12 cellular contexts compared by ENCODE assay signal in the genomic region with DNA sequence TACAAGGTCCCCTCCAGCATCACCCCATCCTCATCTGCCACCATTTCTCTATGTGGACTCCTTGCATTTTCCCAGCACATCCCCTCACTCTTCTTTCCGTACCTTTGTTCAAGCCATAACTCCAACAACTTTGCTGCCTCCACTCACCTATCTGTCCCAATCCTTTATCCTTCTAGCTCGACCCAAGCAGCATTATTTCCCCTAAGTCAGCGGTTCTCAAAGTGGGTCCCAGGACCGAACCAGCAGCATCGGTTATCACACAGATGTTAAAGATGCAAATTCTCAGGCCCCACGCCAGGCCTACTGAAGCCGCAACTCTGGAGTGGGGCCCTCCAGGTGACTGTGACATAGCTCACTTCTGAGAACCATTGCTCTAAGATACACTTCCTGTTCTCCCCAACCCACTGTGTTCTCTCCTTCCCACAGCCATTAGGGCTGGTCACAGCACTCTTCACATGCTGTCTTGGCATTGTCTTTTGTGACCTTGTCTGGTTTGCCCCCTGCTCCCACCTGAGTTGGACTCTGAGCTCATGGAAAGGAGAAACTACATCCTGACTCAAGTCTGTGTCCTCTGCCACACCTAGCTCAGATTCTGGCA. TPM values are rescaled to one million over a fixed set of nuclear protein-coding genes. Genes with fewer than 3 reads are reported as not detected.
A peak's percentile ranks its signal among the peaks of the same experiment; 100 is the strongest.
DNase-seq lines count a peak whose midpoint lies in the region; ATAC-seq and TF ChIP-seq lines count a peak whose summit lies in the region.
"Had no signal": no experiment of that assay in that cellular context is flagged by ENCODE, and none has a peak within 500 bp of the region (broad histone marks: within the 10 kb centered on the region; RNA-seq: fewer than 3 reads in every experiment).

No MANE protein-coding gene starts in this region.

- dilution Hi-C loops in mammary epithelial cell (cut with HindIII; ENCODE audit: low sequenced_read_pairs) = no loop called here

- H3K79me2 ChIP-seq in PC-3 (ENCODE audit: low read length) (no peaks in the 10 kb centered on the region), mammary epithelial cell (ENCODE audit: insufficient read depth, low read length) (no peaks in the 10 kb centered on the region)

- in situ Hi-C loops in mammary epithelial cell (cut with MboI; ENCODE audit: low sequenced_read_pairs in 2 of 2) = no loop called here

- peaks cover 6 to 16% of the 10 kb centered on the region in 2 donors for H3K4me1 Mint-ChIP-seq in immature natural killer cell

- H3K27ac ChIP-seq in AG04450 (ENCODE audit: low read depth, low read length) (peak overlapping the region; percentile 79), PC-3 (ENCODE audit: low read length) (no peak overlapping the region), mammary epithelial cell (ENCODE audit: insufficient read depth, low read depth, low read length) (no peak overlapping the region)

- no peak for TF ChIP-seq CTCF in AG04450 (IDR thresholded peaks at IDR 0.05; ENCODE audit: low read depth, low read length)
- no peak for TF ChIP-seq CTCF in PC-3 (conservative IDR thresholded peaks at IDR 0.05; ENCODE audit: low read depth, low read length)
- no peak for TF ChIP-seq CTCF in mammary epithelial cell (conservative IDR thresholded peaks at IDR 0.05 in 1 of 2, IDR thresholded peaks at IDR 0.05 in 1 of 2; ENCODE audit: extremely low read depth in 1 of 2, insufficient read depth in 1 of 2, low read depth in 1 of 2, low read length in 2 of 2)

- intact Hi-C loops in PC-3 (cut with micrococcal nuclease) (no loop called here), mammary epithelial cell (cut with micrococcal nuclease) (loop anchor here (5.0 kb wide), 1 partner anchor 131 kb away; a partner anchor contains a TSS)

- H3K36me3 ChIP-seq in PC-3 (ENCODE audit: low read depth, low read length) = peaks cover 17% of the 10 kb centered on the region
- peaks cover 18% of the 10 kb centered on the region for H3K36me3 ChIP-seq in mammary epithelial cell (ENCODE audit: insufficient read depth, low read length)

- CTCF ChIA-PET in AG04450 (lab: Charles Lee) (no interaction called here), PC-3 (lab: Charles Lee) (no interaction called here), mammary epithelial cell (lab: Charles Lee; ENCODE audit: low non-redundant PET) (no interaction called here)

- ATAC-seq in GM18520 (IDR thresholded peaks at IDR 0.05; ENCODE audit: unreplicated experiment) = peak; percentile 82
- ATAC-seq in PC-3 = no peak
- no peak for ATAC-seq in GM18868 (IDR thresholded peaks at IDR 0.05; ENCODE audit: unreplicated experiment)

- H3K9ac ChIP-seq in PC-3 (ENCODE audit: low read length) = no peak overlapping the region
- H3K9ac ChIP-seq in mammary epithelial cell (ENCODE audit: insufficient read depth, low read length) = no peak overlapping the region

- H3K4me1 ChIP-seq in PC-3 (ENCODE audit: insufficient read depth, low read length) = no peaks in the 10 kb centered on the region
- no peaks in the 10 kb centered on the region for H3K4me1 ChIP-seq in mammary epithelial cell (ENCODE audit: insufficient read depth, low read length)

- H3K27ac Mint-ChIP-seq in immature natural killer cell = peak overlapping the region in 5 of 6 donors; percentile 9 to 63 (median 37)

- no peaks in the 10 kb centered on the region for H3K27me3 ChIP-seq in AG04450 (ENCODE audit: control insufficient read depth, insufficient read depth, low read length)
- no peaks in the 10 kb centered on the region for H3K27me3 ChIP-seq in PC-3 (ENCODE audit: low read length)
- H3K27me3 ChIP-seq in mammary epithelial cell (ENCODE audit: insufficient read depth, low read length) = no peaks in the 10 kb centered on the region
- H3K27me3 ChIP-seq: testis had no signal

- H3K4me2 ChIP-seq in PC-3 (ENCODE audit: low read length) (no peak overlapping the region), mammary epithelial cell (ENCODE audit: insufficient read depth, low read depth, low read length) (no peak overlapping the region)

- 86% methylated on average over 7 of the region's 7 CpGs for WGBS in mammary epithelial cell (ENCODE audit: low coverage, missing lambda C conversion rate)

- TSS peak; percentile 4 for BruUV-seq in PC-3 (replicated peaks; lab: Mats Ljungman, UMichigan)
- no TSS peak for BruUV-seq in mammary epithelial cell (replicated peaks; lab: Mats Ljungman, UMichigan)

- H3K36me3 Mint-ChIP-seq in immature natural killer cell = peaks cover 23 to 39% (median 29%) of the 10 kb centered on the region in 3 donors

- H3K4me3 Mint-ChIP-seq in immature natural killer cell = no peak overlapping the region

- no peaks in the 10 kb centered on the region for H3K9me3 Mint-ChIP-seq in immature natural killer cell

- H3F3A ChIP-seq in PC-3 (ENCODE audit: low read length, unreplicated experiment) = peaks cover 21% of the 10 kb centered on the region

- H3K4me3 ChIP-seq in AG04450 (ENCODE audit: low read depth, low read length) (no peak overlapping the region), PC-3 (ENCODE audit: low read length) (no peak overlapping the region), mammary epithelial cell (replicated peaks in 1 of 3; ENCODE audit: insufficient read depth in 1 of 3, low read depth in 2 of 3, low read length in 3 of 3) (no peak overlapping the region)
- H3K4me3 ChIP-seq: testis had no signal

- H4K20me1 ChIP-seq in PC-3 (ENCODE audit: low read length) = no peaks in the 10 kb centered on the region
- no peaks in the 10 kb centered on the region for H4K20me1 ChIP-seq in mammary epithelial cell (ENCODE audit: insufficient read depth, low read length)

- H2AFZ ChIP-seq in PC-3 (ENCODE audit: low read length) (no peak overlapping the region), mammary epithelial cell (ENCODE audit: low read depth, low read length) (no peak overlapping the region)

- POLR2A ChIA-PET in AG04450 (lab: Yijun Ruan, JAX) (interaction anchor here (0.5 to 1.8 kb wide), 4 partner anchors 20 to 125 kb away, joined by 3 to 5 read pairs (median 4); no protein-coding TSS in a partner anchor), PC-3 (lab: Charles Lee; ENCODE audit: unreplicated experiment) (no interaction called here)

- no peak for DNase-seq in AG04450 (ENCODE audit: low read depth, low spot score)
- DNase-seq in PC-3 = no peak
- no peak for DNase-seq in immature natural killer cell
- DNase-seq in mammary epithelial cell = no peak
- no peak for DNase-seq in epidermal melanocyte (ENCODE audit: insufficient read length, low spot score)
- DNase-seq in H4 (ENCODE audit: low spot score) = no peak
- DNase-seq: cerebellar nuclear complex; NCI-H1930; stimulated activated CD4-positive, alpha-beta T cell treated with anti-CD3 and anti-CD28 coated beads, Interleukin-1b, Interleukin-23, amount 100 ng/mL, for 48 hours; testis had no signal

- H3K9me2 ChIP-seq in PC-3 (replicated peaks; ENCODE audit: low read length) = no peaks in the 10 kb centered on the region

- H3K9me3 ChIP-seq in AG04450 (ENCODE audit: control insufficient read depth, insufficient read depth, low read length) = no peaks in the 10 kb centered on the region
- no peaks in the 10 kb centered on the region for H3K9me3 ChIP-seq in PC-3 (ENCODE audit: low read length)
- H3K9me3 ChIP-seq in mammary epithelial cell (replicated peaks; ENCODE audit: insufficient read depth, low read length) = no peaks in the 10 kb centered on the region
- H3K9me3 ChIP-seq: testis had no signal

- H3K27me3 Mint-ChIP-seq in immature natural killer cell (ENCODE audit: low read depth in 3 of 3) = peaks cover 3 to 4% (median 4%) of the 10 kb centered on the region in 3 donors

RNA-seq across cellular contexts. Expression of a gene that starts 56.2 kb away (rescaled TPM):
- polyA plus RNA-seq in AG04450 (2011; rRNA removed) = 49.1 and 58.0 TPM in 2 replicates
- polyA minus RNA-seq in AG04450 (2011; rRNA and poly(A)+ RNA removed) = 53.7 and 62.4 TPM in 2 replicates
- total RNA-seq in PC-3 (2014; rRNA removed) = 25.7 and 30.5 TPM in 2 replicates
- 10 to 100 TPM; 55.5 to 77.0 (median 59.1) TPM for polyA plus RNA-seq in immature natural killer cell
- 10 to 100 TPM; 52.2 to 62.5 TPM for total RNA-seq in mammary epithelial cell
- 44.5 TPM for polyA plus RNA-seq in mammary epithelial cell
- 90.5 TPM for polyA minus RNA-seq in mammary epithelial cell
- total RNA-seq in H4 (2014; rRNA removed; shearing (Covaris generic)) = 65.8 and 87.8 TPM in 2 replicates

RNA-seq across cellular contexts. Expression of a gene that starts 56.3 kb away (rescaled TPM):
- 0.95 and 1.1 TPM in 2 replicates for polyA plus RNA-seq in AG04450 (2011; rRNA removed)
- polyA minus RNA-seq in AG04450 (2011; rRNA and poly(A)+ RNA removed) = 3.4 and 3.5 TPM in 2 replicates
- total RNA-seq in PC-3 (2014; rRNA removed) = 2.1 and 8.2 TPM in 2 replicates
- polyA plus RNA-seq in immature natural killer cell = under 1 TPM in 2 of 3 donors, not detected in 1; 0.27 to 0.70 TPM
- 1 to 10 TPM; 4.9 to 8.8 TPM for total RNA-seq in mammary epithelial cell
- polyA plus RNA-seq in mammary epithelial cell = 1.0 TPM
- 13.3 TPM for polyA minus RNA-seq in mammary epithelial cell
- total RNA-seq in H4 (2014; rRNA removed; shearing (Covaris generic)) = 0.43 and 1.4 TPM in 2 replicates
